Comparison of ENCODE assay signal across 25 cellular contexts in the genomic region with DNA sequence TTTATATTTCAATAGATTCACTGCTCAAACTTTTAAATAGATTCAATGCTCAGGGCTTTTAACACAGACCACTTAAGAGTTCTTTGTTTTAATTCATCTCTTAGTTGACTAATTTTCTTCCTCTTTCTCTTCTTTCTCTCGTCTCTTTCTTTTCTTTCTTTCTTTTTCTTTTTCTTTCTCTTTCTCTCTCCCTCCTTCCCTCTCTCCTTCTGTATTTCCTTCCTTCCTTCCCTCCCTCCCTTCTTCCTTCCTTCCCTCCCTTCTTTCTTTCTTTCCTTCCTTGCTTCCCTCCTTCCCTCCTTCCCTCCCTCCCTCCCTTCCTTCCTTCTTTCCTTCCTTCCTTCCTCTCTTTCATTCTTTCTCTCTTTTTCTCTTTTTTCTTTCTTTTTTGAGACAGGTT.
"Had no signal": no experiment of that assay in that cellular context is flagged by ENCODE, and none has a peak within 500 bp of the region (broad histone marks: within the 10 kb centered on the region; RNA-seq: fewer than 3 reads in every experiment).

No MANE protein-coding gene starts in this region.

- H3K36me3 ChIP-seq: esophagus squamous epithelium, gastrocnemius medialis, heart right ventricle, left lung, lower lobe of right lung had no signal

- H3K36me3 Mint-ChIP-seq: mesothelial cell of epicardium; naive B cell; naive thymus-derived CD8-positive, alpha-beta T cell had no signal

- H3K9me3 ChIP-seq: esophagus squamous epithelium, gastrocnemius medialis, heart right ventricle, left lung, lower lobe of right lung, mucosa of descending colon had no signal

- H3K27ac Mint-ChIP-seq: effector memory CD8-positive, alpha-beta T cell; endodermal cell; mesothelial cell of epicardium; naive B cell; naive thymus-derived CD8-positive, alpha-beta T cell had no signal

- ATAC-seq: effector memory CD8-positive, alpha-beta T cell; esophagus mucosa; gastrocnemius medialis; heart right ventricle; left cardiac atrium; left lung; left ventricle myocardium superior; lower lobe of right lung; mucosa of descending colon; naive thymus-derived CD8-positive, alpha-beta T cell had no signal

- H3K4me3 ChIP-seq: esophagus squamous epithelium, gastrocnemius medialis, heart right ventricle, left lung, lower lobe of right lung, mucosa of descending colon had no signal

- DNase-seq: cortex of kidney; effector CD8-positive, alpha-beta T cell; effector memory CD8-positive, alpha-beta T cell; endodermal cell; erythroblast; esophagus squamous epithelium; foreskin fibroblast; foreskin melanocyte; gastrocnemius medialis; glutamatergic neuron; head of caudate nucleus; heart right ventricle; hippocampal formation; left cardiac atrium; left lung; left ventricle myocardium superior; lower lobe of right lung; mesenchymal stem cell; mucosa of descending colon; naive B cell; naive thymus-derived CD8-positive, alpha-beta T cell had no signal

- H3K4me1 ChIP-seq: esophagus squamous epithelium, gastrocnemius medialis, heart right ventricle, left lung, lower lobe of right lung had no signal

- H3K27ac ChIP-seq: epithelial cell of prostate, esophagus squamous epithelium, gastrocnemius medialis, heart right ventricle, left lung, lower lobe of right lung had no signal

- H3K4me1 Mint-ChIP-seq: mesothelial cell of epicardium; naive B cell; naive thymus-derived CD8-positive, alpha-beta T cell had no signal

- H3K9me3 Mint-ChIP-seq: dendritic cell treated with granulocyte-macrophage colony-stimulating factor and Interleukin-4, amounts not matched to agents 40 ng/mL and 50 ng/mL, for 4 days; effector memory CD8-positive, alpha-beta T cell; endodermal cell; mesothelial cell of epicardium had no signal

- H3K4me3 Mint-ChIP-seq: dendritic cell treated with granulocyte-macrophage colony-stimulating factor and Interleukin-4, amounts not matched to agents 40 ng/mL and 50 ng/mL, for 4 days; effector memory CD8-positive, alpha-beta T cell; endodermal cell; mesothelial cell of epicardium; naive B cell; naive thymus-derived CD8-positive, alpha-beta T cell had no signal
